ENCODE assay signal across 28 cellular contexts in genomic region chr1:46820560-46821060, GRCh38. TPM values are rescaled to one million over a fixed set of nuclear protein-coding genes. Genes with fewer than 3 reads are reported as not detected.
A peak's percentile ranks its signal among the peaks of the same experiment; 100 is the strongest.
DNase-seq lines count a peak whose midpoint lies in the region; ATAC-seq and TF ChIP-seq lines count a peak whose summit lies in the region.
"Had no signal": no experiment of that assay in that cellular context is flagged by ENCODE, and none has a peak within 500 bp of the region (broad histone marks: within the 10 kb centered on the region; RNA-seq: fewer than 3 reads in every experiment).

No MANE protein-coding gene starts in this region.

- intact Hi-C loops in Right ventricle myocardium superior (cut with DNase I) (no loop called here), cardiac septum (cut with DNase I) (no loop called here), body of pancreas (cut with DNase I) (no loop called here), upper lobe of right lung (cut with DNase I) (no loop called here), aorta (cut with DNase I) (no loop called here)

- no peaks in the 10 kb centered on the region for H3K9me3 Mint-ChIP-seq in activated CD8-positive, alpha-beta T cell treated with anti-CD3 and anti-CD28 coated beads, Interleukin-2, amount 10 ng/mL, durations not matched to agents 7 days and 5 days (ENCODE audit: insufficient read depth)
- H3K9me3 Mint-ChIP-seq in nephron progenitor cell: no peaks in the 10 kb centered on the region
- H3K9me3 Mint-ChIP-seq: activated naive CD8-positive, alpha-beta T cell treated with anti-CD3 and anti-CD28 coated beads, Interleukin-2, amount 50 U/mL, for 24 hours; activated T-cell treated with anti-CD3 and anti-CD28 coated beads, Interleukin-2, amount 50 U/mL, for 24 hours had no signal

- H3K27me3 ChIP-seq in body of pancreas: no peaks in the 10 kb centered on the region
- H3K27me3 ChIP-seq in upper lobe of right lung: no peaks in the 10 kb centered on the region
- H3K27me3 ChIP-seq in aorta (ENCODE audit: control insufficient read depth in 1 of 2, insufficient read depth in 2 of 2, low read length in 1 of 2): no peaks in the 10 kb centered on the region
- H3K27me3 ChIP-seq: brain microvascular endothelial cell, hepatocyte had no signal

- no peaks in the 10 kb centered on the region for H3K36me3 Mint-ChIP-seq in activated CD8-positive, alpha-beta T cell treated with anti-CD3 and anti-CD28 coated beads, Interleukin-2, amount 10 ng/mL, durations not matched to agents 7 days and 5 days (ENCODE audit: low read depth)
- no peaks in the 10 kb centered on the region for H3K36me3 Mint-ChIP-seq in nephron progenitor cell (ENCODE audit: low read depth)
- H3K36me3 Mint-ChIP-seq: CD8-positive, alpha-beta memory T cell had no signal

- no peaks in the 10 kb centered on the region for H3K9me3 ChIP-seq in body of pancreas
- no peaks in the 10 kb centered on the region for H3K9me3 ChIP-seq in upper lobe of right lung
- H3K9me3 ChIP-seq in aorta (ENCODE audit: control insufficient read depth, low read length): peaks cover 1% of the 10 kb centered on the region

- DNase-seq in Right ventricle myocardium superior (no peak), cardiac septum (ENCODE audit: low spot score) (no peak), body of pancreas (no peak), islet precursor cell (peak; percentile 31), upper lobe of right lung (no peak), aorta (no peak), nephron progenitor cell (no peak)
- DNase-seq in activated CD8-positive, alpha-beta T cell treated with anti-CD3 and anti-CD28 coated beads, Interleukin-2, amount 10 ng/mL, durations not matched to agents 7 days and 5 days: no peak
- DNase-seq: activated gamma-delta T cell treated with Interleukin-2 at 50 U/mL for 16 hours; activated naive CD8-positive, alpha-beta T cell treated with anti-CD3 and anti-CD28 coated beads, Interleukin-2, amount 50 U/mL, for 24 hours; activated T-cell treated with anti-CD3 and anti-CD28 coated beads, Interleukin-2, amount 50 U/mL, for 24 hours; brain microvascular endothelial cell; CD8-positive, alpha-beta memory T cell; HCEC 1CT; mammary epithelial cell; NCI-H1105 treated with DMSO at 0.1 percent for 48 hours; NCI-H524 treated with DMSO at 0.1 percent for 48 hours; small intestine; stimulated activated CD4-positive, alpha-beta T cell treated with anti-CD3 and anti-CD28 coated beads, Interleukin-2, amount 100 ng/mL, for 24 hours; T-helper 17 cell had no signal

- H3K4me3 ChIP-seq in body of pancreas (no peak overlapping the region), upper lobe of right lung (no peak overlapping the region), aorta (ENCODE audit: low read length in 2 of 2) (no peak overlapping the region)
- H3K4me3 ChIP-seq: hepatocyte, SK-N-MC had no signal

- ATAC-seq in Right ventricle myocardium superior (ENCODE audit: poor library complexity) (peak; percentile 47), body of pancreas (peak; percentile 35), upper lobe of right lung (peak; percentile 50), aorta (ENCODE audit: low FRiP score) (no peak)
- no peak for ATAC-seq in activated CD8-positive, alpha-beta T cell treated with anti-CD3 and anti-CD28 coated beads, Interleukin-2, amount 10 ng/mL, durations not matched to agents 7 days and 5 days
- ATAC-seq: activated naive CD8-positive, alpha-beta T cell treated with anti-CD3 and anti-CD28 coated beads, Interleukin-2, amount 50 U/mL, for 24 hours; T-helper 17 cell had no signal

- H3K27me3 Mint-ChIP-seq in activated CD8-positive, alpha-beta T cell treated with anti-CD3 and anti-CD28 coated beads, Interleukin-2, amount 10 ng/mL, durations not matched to agents 7 days and 5 days (ENCODE audit: low read depth): no peaks in the 10 kb centered on the region
- peaks cover 7% of the 10 kb centered on the region for H3K27me3 Mint-ChIP-seq in nephron progenitor cell (ENCODE audit: low read depth, poor library complexity)

- H3K36me3 ChIP-seq in body of pancreas (replicated peaks in 1 of 2; ENCODE audit: insufficient read depth in 1 of 2, low read depth in 2 of 2): no peaks in the 10 kb centered on the region
- H3K36me3 ChIP-seq in upper lobe of right lung: peaks cover 15% of the 10 kb centered on the region
- no peaks in the 10 kb centered on the region for H3K36me3 ChIP-seq in aorta (ENCODE audit: control insufficient read depth in 1 of 2, insufficient read depth in 2 of 2, low read length in 1 of 2)
- H3K36me3 ChIP-seq: brain microvascular endothelial cell had no signal

- POLR2A ChIA-PET in activated CD8-positive, alpha-beta T cell treated with anti-CD3 and anti-CD28 coated beads, Interleukin-2, amount 10 ng/mL, durations not matched to agents 7 days and 5 days (lab: Charles Lee): no interaction called here

- no peak overlapping the region for H3K4me3 Mint-ChIP-seq in activated CD8-positive, alpha-beta T cell treated with anti-CD3 and anti-CD28 coated beads, Interleukin-2, amount 10 ng/mL, durations not matched to agents 7 days and 5 days
- no peak overlapping the region for H3K4me3 Mint-ChIP-seq in nephron progenitor cell
- H3K4me3 Mint-ChIP-seq: activated naive CD8-positive, alpha-beta T cell treated with anti-CD3 and anti-CD28 coated beads, Interleukin-2, amount 50 U/mL, for 24 hours; activated T-cell treated with anti-CD3 and anti-CD28 coated beads, Interleukin-2, amount 50 U/mL, for 24 hours; CD8-positive, alpha-beta memory T cell; T-helper 17 cell had no signal

- CTCF ChIA-PET in activated CD8-positive, alpha-beta T cell treated with anti-CD3 and anti-CD28 coated beads, Interleukin-2, amount 10 ng/mL, durations not matched to agents 7 days and 5 days (lab: Charles Lee): no interaction called here

- H3K27ac ChIP-seq in body of pancreas (no peak overlapping the region), upper lobe of right lung (no peak overlapping the region), aorta (ENCODE audit: low read depth in 1 of 2, low read length in 2 of 2) (no peak overlapping the region)
- H3K27ac ChIP-seq: brain microvascular endothelial cell, epithelial cell of prostate, hepatocyte, SK-N-MC had no signal

- no peak for TF ChIP-seq CTCF in body of pancreas (IDR thresholded peaks at IDR 0.05)
- no peak for TF ChIP-seq CTCF in upper lobe of right lung (IDR thresholded peaks at IDR 0.05)
- TF ChIP-seq CTCF in nephron progenitor cell (IDR thresholded peaks at IDR 0.05): no peak

- WGBS in body of pancreas, 2 donors: 49% methylated on average over 5 of the region's 5 CpGs; no CpG with 5 or more reads in 1 of the 2 donors
- 70% methylated on average over 5 of the region's 5 CpGs for WGBS in aorta, 2 donors

- H3K4me1 Mint-ChIP-seq in activated CD8-positive, alpha-beta T cell treated with anti-CD3 and anti-CD28 coated beads, Interleukin-2, amount 10 ng/mL, durations not matched to agents 7 days and 5 days (ENCODE audit: low read depth): peaks cover 10% of the 10 kb centered on the region
- peaks cover 13% of the 10 kb centered on the region for H3K4me1 Mint-ChIP-seq in nephron progenitor cell
- H3K4me1 Mint-ChIP-seq: activated naive CD8-positive, alpha-beta T cell treated with anti-CD3 and anti-CD28 coated beads, Interleukin-2, amount 50 U/mL, for 24 hours; CD8-positive, alpha-beta memory T cell; T-helper 17 cell had no signal

- TF ChIP-seq POLR2A in body of pancreas (IDR thresholded peaks at IDR 0.05): no peak

- H3K4me1 ChIP-seq in body of pancreas (no peaks in the 10 kb centered on the region), upper lobe of right lung (no peaks in the 10 kb centered on the region), aorta (ENCODE audit: control insufficient read depth in 1 of 2, insufficient read depth in 2 of 2, low read length in 2 of 2) (no peaks in the 10 kb centered on the region)

- no peak overlapping the region for H3K27ac Mint-ChIP-seq in activated CD8-positive, alpha-beta T cell treated with anti-CD3 and anti-CD28 coated beads, Interleukin-2, amount 10 ng/mL, durations not matched to agents 7 days and 5 days
- H3K27ac Mint-ChIP-seq in nephron progenitor cell: no peak overlapping the region
- H3K27ac Mint-ChIP-seq: activated naive CD8-positive, alpha-beta T cell treated with anti-CD3 and anti-CD28 coated beads, Interleukin-2, amount 50 U/mL, for 24 hours; activated T-cell treated with anti-CD3 and anti-CD28 coated beads, Interleukin-2, amount 50 U/mL, for 24 hours; CD8-positive, alpha-beta memory T cell; T-helper 17 cell had no signal

RNA-seq across cellular contexts. Expression of gene CYP4B1, which starts 21.8 kb away (rescaled TPM):
- total RNA-seq in Right ventricle myocardium superior (20.4 TPM), cardiac septum (not detected), body of pancreas (10 to 100 TPM; 12.5 to 30.0 TPM), upper lobe of right lung (268 TPM), aorta (10 to 100 TPM in 1 of 2 donors, 1 to 10 TPM in 1; 3.4 to 13.6 TPM)
- total RNA-seq in activated CD8-positive, alpha-beta T cell treated with anti-CD3 and anti-CD28 coated beads, Interleukin-2, amount 10 ng/mL, durations not matched to agents 7 days and 5 days: not detected
- polyA plus RNA-seq in aorta: 1 to 10 TPM; 1.5 to 7.0 TPM
- total RNA-seq: A172; activated CD8-positive, alpha-beta memory T cell treated with anti-CD3 and anti-CD28 coated beads for 36 hours; CD8-positive, alpha-beta memory T cell; Daoy; fibroblast of villous mesenchyme; LHCN-M2 had no signal
- polyA plus RNA-seq: CD8-positive, alpha-beta memory T cell had no signal

Comparison
In these comparisons a context has a peak if more than half of its experiments do, and no peak if none do; other contexts are left out.
1. ATAC-seq: peak in Right ventricle myocardium superior (single experiment), body of pancreas (single experiment) and upper lobe of right lung (single experiment); none in activated CD8-positive, alpha-beta T cell treated with anti-CD3 and anti-CD28 coated beads, Interleukin-2, amount 10 ng/mL, durations not matched to agents 7 days and 5 days (single experiment) and aorta (single experiment).